8 cellular contexts compared by ENCODE assay signal in genomic region chr10:88879754-88880286, GRCh38. TPM values are rescaled to one million over a fixed set of nuclear protein-coding genes. Genes with fewer than 3 reads are reported as not detected.
A peak's percentile ranks its signal among the peaks of the same experiment; 100 is the strongest.
DNase-seq lines count a peak whose midpoint lies in the region; ATAC-seq, FAIRE-seq and TF ChIP-seq lines count a peak whose summit lies in the region.

TSS of gene STAMBPL1 (plus strand) at chr10:88880245. CDS start at chr10:88901709, 21,464 bp downstream.

- peak within 1 kb of the TSS; percentile 84 for H3K9ac ChIP-seq in NT2/D1 (ENCODE audit: insufficient read length, low read depth)

- peak within 1 kb of the TSS; percentile 93 to 94 for H3K27ac ChIP-seq in ovary

- TF ChIP-seq CTCF in ovary (IDR thresholded peaks at IDR 0.05) = no peak
- TF ChIP-seq CTCF in type B pancreatic cell (conservative IDR thresholded peaks at IDR 0.05) = no peak

- 0 to 1% (median 1%) methylated on average over 23 to 24 of the region's 24 CpGs for WGBS in ovary, 3 donors

- ATAC-seq in GM18867 (IDR thresholded peaks at IDR 0.05; ENCODE audit: unreplicated experiment) (peak; percentile 60), HG03097 (IDR thresholded peaks at IDR 0.05; ENCODE audit: low FRiP score, unreplicated experiment) (peak; percentile 42)

- H3K4me3 ChIP-seq in NT2/D1 (ENCODE audit: insufficient read length, low read depth) (peak within 1 kb of the TSS; percentile 76), ovary (peak within 1 kb of the TSS; percentile 86)

- H3K4me1 ChIP-seq in NT2/D1 (ENCODE audit: insufficient read depth, insufficient read length) = no peaks in the 10 kb centered on the region
- peaks cover 6% of the 10 kb centered on the region for H3K4me1 ChIP-seq in ovary (ENCODE audit: insufficient read depth)

- no peak for TF ChIP-seq POLR2A in ovary (IDR thresholded peaks at IDR 0.05)

- H3K27me3 ChIP-seq in NT2/D1 (ENCODE audit: insufficient read depth, insufficient read length) = peaks cover 34% of the 10 kb centered on the region
- no peaks in the 10 kb centered on the region for H3K27me3 ChIP-seq in ovary

- H3K9me3 ChIP-seq in NT2/D1 (ENCODE audit: insufficient read depth, low read length) = no peaks in the 10 kb centered on the region
- H3K9me3 ChIP-seq in ovary = no peaks in the 10 kb centered on the region

- H3K27me3 Mint-ChIP-seq in activated T-helper 1 cell treated with anti-CD3 and anti-CD28 coated beads, Interleukin-12 subunit alpha, Interleukin-12 subunit beta, Interleukin-2, Interleukin-4 antibody, amounts not matched to agents 30 ng/mL and 10 ng/mL and 1 ng/mL, durations not matched to agents 14 hours and 24 hours and 36 hours (ENCODE audit: insufficient read depth) = no peaks in the 10 kb centered on the region
- peaks cover 25% of the 10 kb centered on the region for H3K27me3 Mint-ChIP-seq in type B pancreatic cell

- H3K27ac Mint-ChIP-seq in activated T-helper 1 cell treated with anti-CD3 and anti-CD28 coated beads, Interleukin-12 subunit alpha, Interleukin-12 subunit beta, Interleukin-2, Interleukin-4 antibody, amounts not matched to agents 30 ng/mL and 10 ng/mL and 1 ng/mL, durations not matched to agents 14 hours and 24 hours and 36 hours = peak within 1 kb of the TSS; percentile 99
- peak within 1 kb of the TSS; percentile 83 for H3K27ac Mint-ChIP-seq in type B pancreatic cell

- H3K36me3 ChIP-seq in NT2/D1 (ENCODE audit: insufficient read depth, insufficient read length, low read length) = no peaks in the 10 kb centered on the region
- H3K36me3 ChIP-seq in ovary = no peaks in the 10 kb centered on the region

- FAIRE-seq in frontal cortex (lab: Jason Lieb, UNC) = no peak

- no peak for TF ChIP-seq EP300 in ovary (IDR thresholded peaks at IDR 0.05)

- peaks cover 6% of the 10 kb centered on the region for H3K9me3 Mint-ChIP-seq in activated T-helper 1 cell treated with anti-CD3 and anti-CD28 coated beads, Interleukin-12 subunit alpha, Interleukin-12 subunit beta, Interleukin-2, Interleukin-4 antibody, amounts not matched to agents 30 ng/mL and 10 ng/mL and 1 ng/mL, durations not matched to agents 14 hours and 24 hours and 36 hours
- no peaks in the 10 kb centered on the region for H3K9me3 Mint-ChIP-seq in type B pancreatic cell

- intact Hi-C loops in activated T-helper 1 cell treated with anti-CD3 and anti-CD28 coated beads, Interleukin-12 subunit alpha, Interleukin-12 subunit beta, Interleukin-2, Interleukin-4 antibody, amounts not matched to agents 30 ng/mL and 10 ng/mL and 1 ng/mL, durations not matched to agents 14 hours and 24 hours and 36 hours (cut with micrococcal nuclease) = loop anchor here (1.0 to 10.0 kb wide), 9 partner anchors 17 to 1018 kb away; partner anchors contain the start of genes IFIT5, KIF20B, KLLN and PTEN
- intact Hi-C loops in ovary (cut with DNase I) = loop anchor here (5.0 kb wide), 3 partner anchors 42 to 52 kb away; no protein-coding TSS in a partner anchor

- H3K4me3 Mint-ChIP-seq in activated T-helper 1 cell treated with anti-CD3 and anti-CD28 coated beads, Interleukin-12 subunit alpha, Interleukin-12 subunit beta, Interleukin-2, Interleukin-4 antibody, amounts not matched to agents 30 ng/mL and 10 ng/mL and 1 ng/mL, durations not matched to agents 14 hours and 24 hours and 36 hours = peak within 1 kb of the TSS; percentile 98
- H3K4me3 Mint-ChIP-seq in type B pancreatic cell = peak within 1 kb of the TSS; percentile 96

- peaks cover 68% of the 10 kb centered on the region for H3K4me1 Mint-ChIP-seq in activated T-helper 1 cell treated with anti-CD3 and anti-CD28 coated beads, Interleukin-12 subunit alpha, Interleukin-12 subunit beta, Interleukin-2, Interleukin-4 antibody, amounts not matched to agents 30 ng/mL and 10 ng/mL and 1 ng/mL, durations not matched to agents 14 hours and 24 hours and 36 hours (ENCODE audit: low read depth)
- peaks cover 19% of the 10 kb centered on the region for H3K4me1 Mint-ChIP-seq in type B pancreatic cell (ENCODE audit: unreplicated experiment)

- H3K36me3 Mint-ChIP-seq in activated T-helper 1 cell treated with anti-CD3 and anti-CD28 coated beads, Interleukin-12 subunit alpha, Interleukin-12 subunit beta, Interleukin-2, Interleukin-4 antibody, amounts not matched to agents 30 ng/mL and 10 ng/mL and 1 ng/mL, durations not matched to agents 14 hours and 24 hours and 36 hours (ENCODE audit: low read depth) = peaks cover 23% of the 10 kb centered on the region
- no peaks in the 10 kb centered on the region for H3K36me3 Mint-ChIP-seq in type B pancreatic cell

- DNase-seq in A172 (ENCODE audit: low spot score) (peak; percentile 48), NT2/D1 (ENCODE audit: low read depth, low spot score) (no peak), frontal cortex (ENCODE audit: low spot score in 2 of 2) (peak; percentile 13 to 24), ovary (peak in 3 of 5 donors; percentile 56 to 67 (median 59)), type B pancreatic cell (ENCODE audit: extremely low spot score, unreplicated experiment) (peak; percentile 74)
- DNase-seq in activated T-helper 1 cell treated with anti-CD3 and anti-CD28 coated beads, Interleukin-12 subunit alpha, Interleukin-12 subunit beta, Interleukin-2, Interleukin-4 antibody, amounts not matched to agents 30 ng/mL and 10 ng/mL and 1 ng/mL, durations not matched to agents 14 hours and 24 hours and 36 hours (ENCODE audit: low spot score) = peak; percentile 80

RNA-seq across cellular contexts. Expression of gene STAMBPL1, which starts in this region (rescaled TPM):
- total RNA-seq in A172 (2014; rRNA removed; shearing (Covaris generic)) = 40.4 and 48.8 TPM in 2 replicates
- total RNA-seq in activated T-helper 1 cell treated with anti-CD3 and anti-CD28 coated beads, Interleukin-12 subunit alpha, Interleukin-12 subunit beta, Interleukin-2, Interleukin-4 antibody, amounts not matched to agents 30 ng/mL and 10 ng/mL and 1 ng/mL, durations not matched to agents 14 hours and 24 hours and 36 hours = 36.1 and 37.5 TPM in 2 replicates
- total RNA-seq in frontal cortex (8.6 TPM), ovary (10 to 100 TPM; 12.8 to 39.6 (median 16.9) TPM), type B pancreatic cell (ENCODE audit: low replicate concordance) (5.9 and 8.4 TPM in 2 replicates)
- polyA plus RNA-seq in ovary = 10 to 100 TPM in 1 of 2 donors, 1 to 10 TPM in 1; 7.9 to 12.8 TPM
